24 cellular contexts compared by ENCODE assay signal in the genomic region with DNA sequence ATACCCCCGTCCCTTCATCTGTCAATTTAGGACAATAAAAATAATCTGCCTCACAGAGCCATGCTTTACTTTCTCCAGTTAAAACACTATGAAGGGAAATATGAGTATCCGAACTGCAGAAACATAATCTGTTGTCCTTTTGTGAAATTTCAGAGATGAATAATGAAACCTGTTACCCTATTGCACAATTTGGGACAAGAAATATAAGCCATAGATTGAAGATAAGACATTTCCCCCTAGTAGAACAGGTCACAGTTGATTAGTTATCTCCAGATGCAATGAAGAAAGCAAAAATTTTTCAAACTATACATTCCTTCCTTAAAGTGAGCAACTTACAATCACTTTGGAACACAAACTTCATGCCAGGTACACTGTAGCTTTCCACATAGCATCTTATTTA. TPM values are rescaled to one million over a fixed set of nuclear protein-coding genes. Genes with fewer than 3 reads are reported as not detected.
"Had no signal": no experiment of that assay in that cellular context is flagged by ENCODE, and none has a peak within 500 bp of the region (broad histone marks: within the 10 kb centered on the region; RNA-seq: fewer than 3 reads in every experiment).

No MANE protein-coding gene starts in this region.

- H3K9me3 Mint-ChIP-seq: activated CD4-positive, alpha-beta memory T cell treated with anti-CD3 and anti-CD28 coated beads, Interleukin-2, amount 10 ng/mL, durations not matched to agents 7 days and 5 days; activated CD4-positive, alpha-beta T cell treated with anti-CD3 and anti-CD28 coated beads, Interleukin-2, amount 10 ng/mL, durations not matched to agents 24 days and 14 days; activated naive CD4-positive, alpha-beta T cell treated with anti-CD3 and anti-CD28 coated beads, Interleukin-2, amount 50 U/mL, for 24 hours; endodermal cell; stimulated activated memory B cell treated with anti-CD40 and anti-IgM and Interleukin-4, amounts not matched to agents 10 μg/mL and 1 μg/mL and 100 μg/mL, for 72 hours had no signal

- FAIRE-seq: astrocyte, islet of Langerhans had no signal

- H3K4me3 Mint-ChIP-seq: activated CD4-positive, alpha-beta memory T cell treated with anti-CD3 and anti-CD28 coated beads, Interleukin-2, amount 10 ng/mL, durations not matched to agents 7 days and 5 days; activated CD4-positive, alpha-beta T cell treated with anti-CD3 and anti-CD28 coated beads, Interleukin-2, amount 10 ng/mL, durations not matched to agents 24 days and 14 days; activated naive CD4-positive, alpha-beta T cell treated with anti-CD3 and anti-CD28 coated beads, Interleukin-2, amount 50 U/mL, for 24 hours; stimulated activated memory B cell treated with anti-CD40 and anti-IgM and Interleukin-4, amounts not matched to agents 10 μg/mL and 1 μg/mL and 100 μg/mL, for 72 hours; T-helper 17 cell had no signal

- H3K9me3 ChIP-seq: adrenal gland, breast epithelium, gastroesophageal sphincter, sigmoid colon, stomach, upper lobe of left lung had no signal

- H3K4me2 ChIP-seq: smooth muscle cell had no signal

- H3K27ac ChIP-seq: adrenal gland, breast epithelium, coronary artery, gastroesophageal sphincter, sigmoid colon, stomach, upper lobe of left lung had no signal

- DNase-seq: activated CD4-positive, alpha-beta memory T cell treated with anti-CD3 and anti-CD28 coated beads, Interleukin-2, amount 10 ng/mL, durations not matched to agents 7 days and 5 days; activated CD4-positive, alpha-beta T cell treated with anti-CD3 and anti-CD28 coated beads, Interleukin-2, amount 10 ng/mL, durations not matched to agents 24 days and 14 days; activated CD4-positive, CD25-positive, alpha-beta regulatory T cell; activated gamma-delta T cell treated with Interleukin-2 at 50 U/mL for 16 hours; adrenal gland; endodermal cell; left cardiac atrium; midbrain; occipital lobe; posterior cingulate gyrus; sigmoid colon; stimulated activated CD4-positive, alpha-beta T cell treated with anti-CD3 and anti-CD28 coated beads, Interleukin-15, amount 100 ng/mL, for 24 hours; stomach; SW 1271; T-helper 17 cell; upper lobe of left lung had no signal

- H3K4me3 ChIP-seq: adrenal gland, breast epithelium, coronary artery, gastroesophageal sphincter, sigmoid colon, smooth muscle cell, stomach, upper lobe of left lung had no signal

- H3K27ac Mint-ChIP-seq: activated CD4-positive, alpha-beta memory T cell treated with anti-CD3 and anti-CD28 coated beads, Interleukin-2, amount 10 ng/mL, durations not matched to agents 7 days and 5 days; activated CD4-positive, alpha-beta T cell treated with anti-CD3 and anti-CD28 coated beads, Interleukin-2, amount 10 ng/mL, durations not matched to agents 24 days and 14 days; activated naive CD4-positive, alpha-beta T cell treated with anti-CD3 and anti-CD28 coated beads, Interleukin-2, amount 50 U/mL, for 24 hours; endodermal cell; stimulated activated memory B cell treated with anti-CD40 and anti-IgM and Interleukin-4, amounts not matched to agents 10 μg/mL and 1 μg/mL and 100 μg/mL, for 72 hours; T-helper 17 cell had no signal

- H3K36me3 Mint-ChIP-seq: activated naive CD4-positive, alpha-beta T cell treated with anti-CD3 and anti-CD28 coated beads, Interleukin-2, amount 50 U/mL, for 24 hours; stimulated activated memory B cell treated with anti-CD40 and anti-IgM and Interleukin-4, amounts not matched to agents 10 μg/mL and 1 μg/mL and 100 μg/mL, for 72 hours had no signal

- ATAC-seq: gastroesophageal sphincter; left cardiac atrium; stimulated activated memory B cell treated with anti-CD40 and anti-IgM and Interleukin-4, amounts not matched to agents 10 μg/mL and 1 μg/mL and 100 μg/mL, for 72 hours; T-helper 17 cell had no signal

- H3K27me3 ChIP-seq: adrenal gland had no signal

- H3K36me3 ChIP-seq: adrenal gland, breast epithelium, gastroesophageal sphincter, sigmoid colon, stomach, upper lobe of left lung had no signal

- H3K4me1 ChIP-seq: breast epithelium had no signal

RNA-seq across cellular contexts. Expression of a gene that starts 45.9 kb away (rescaled TPM):
- total RNA-seq: activated CD4-positive, alpha-beta T cell treated with anti-CD3 and anti-CD28 coated beads, Interleukin-2, amount 10 ng/mL, durations not matched to agents 24 days and 14 days had no signal
